ENCODE assay signal across 1 cellular context in genomic region chr2:24051833-24052232, GRCh38.
A peak's percentile ranks its signal among the peaks of the same experiment; 100 is the strongest.
TF ChIP-seq lines count a peak whose summit lies in the region.

No MANE protein-coding gene starts in this region.

TF ChIP-seq in HepG2, 621 proteins besides CTCF, POLR2A, EP300 and RAD21 (continued from another document):
- TF ChIP-seq ARID2 (CRISPR knock-in tag; IDR thresholded peaks at IDR 0.05; ENCODE audit: borderline replicate concordance) (0 out of 2 replicates have a peak, but pooled peaks have one; percentile 46), POGZ (CRISPR knock-in tag; IDR thresholded peaks at IDR 0.05) (no peak), GABPA (IDR thresholded peaks at IDR 0.05; ENCODE audit: low read depth, low read length) (no peak), GABPA (CRISPR knock-in tag; IDR thresholded peaks at IDR 0.05; ENCODE audit: low read depth) (no peak), ZNF362 (CRISPR knock-in tag; IDR thresholded peaks at IDR 0.05; ENCODE audit: borderline replicate concordance) (no peak), ZNF687 (CRISPR knock-in tag; IDR thresholded peaks at IDR 0.05) (no peak), ZNF891 (CRISPR knock-in tag; IDR thresholded peaks at IDR 0.05) (no peak), SRY (CRISPR knock-in tag; IDR thresholded peaks at IDR 0.05) (no peak), TARDBP (CRISPR knock-in tag; IDR thresholded peaks at IDR 0.05) (0 out of 2 replicates have a peak, but pooled peaks have one; percentile 15), ISL2 (CRISPR knock-in tag; IDR thresholded peaks at IDR 0.05) (0 out of 2 replicates have a peak, but pooled peaks have one; percentile 8), ZNF558 (CRISPR knock-in tag; IDR thresholded peaks at IDR 0.05; ENCODE audit: borderline replicate concordance) (no peak), ZNF616 (CRISPR knock-in tag; IDR thresholded peaks at IDR 0.05; ENCODE audit: low read depth) (0 out of 2 replicates have a peak, but pooled peaks have one; percentile 5), ZSCAN12 (CRISPR knock-in tag; IDR thresholded peaks at IDR 0.05) (no peak), ZKSCAN8 (CRISPR knock-in tag; IDR thresholded peaks at IDR 0.05; ENCODE audit: borderline replicate concordance) (no peak), CBX1 (IDR thresholded peaks at IDR 0.05; ENCODE audit: low read depth) (no peak), HNF1A (IDR thresholded peaks at IDR 0.05; ENCODE audit: low read depth) (no peak), HNF1A (CRISPR knock-in tag; IDR thresholded peaks at IDR 0.05; ENCODE audit: borderline replicate concordance) (no peak), GMEB1 (CRISPR knock-in tag; IDR thresholded peaks at IDR 0.05; ENCODE audit: borderline replicate concordance) (no peak), FIP1L1 (IDR thresholded peaks at IDR 0.05; ENCODE audit: borderline replicate concordance, insufficient read depth, low read depth, low read length) (no peak)
